8 cellular contexts compared by ENCODE assay signal in genomic region chr16:68528686-68529379, GRCh38. TPM values are rescaled to one million over a fixed set of nuclear protein-coding genes. Genes with fewer than 3 reads are reported as not detected.
DNase-seq lines count a peak whose midpoint lies in the region; ATAC-seq, FAIRE-seq and TF ChIP-seq lines count a peak whose summit lies in the region.

No MANE protein-coding gene starts in this region.

- H3K9me3 Mint-ChIP-seq in chondrocyte (ENCODE audit: low read depth): peaks cover 6% of the 10 kb centered on the region

- H3K9me3 ChIP-seq in A673 (ENCODE audit: low read depth, low read length, poor library complexity, severe bottlenecking) (peaks cover 6% of the 10 kb centered on the region), HepG2 (ENCODE audit: low read length) (peaks cover 5% of the 10 kb centered on the region)

- ATAC-seq in GM18867 (IDR thresholded peaks at IDR 0.05; ENCODE audit: unreplicated experiment) (peak; percentile 81), HG03442 (IDR thresholded peaks at IDR 0.05; ENCODE audit: unreplicated experiment) (peak; percentile 78), HepG2 (peak; percentile 79)

- H4K20me1 ChIP-seq in HepG2 (ENCODE audit: insufficient read depth, low read length): no peaks in the 10 kb centered on the region

- no peak overlapping the region for H3K9ac ChIP-seq in HepG2 (ENCODE audit: insufficient read depth, low read depth, low read length)

- peak in 1 of 2 experiments; percentile 22; a peak in 1 of 4 replicates for TF ChIP-seq POLR2A in HepG2 (IDR thresholded peaks at IDR 0.05; ENCODE audit: insufficient read depth in 1 of 2, low read depth in 2 of 2, low read length in 2 of 2)

- CTCF ChIA-PET in A673 (lab: Charles Lee): interaction anchor here (0.6 to 1.1 kb wide), 5 partner anchors 96 to 801 kb away, joined by 3 to 5 read pairs (median 3); partner anchors contain the start of gene HAS3
- CTCF ChIA-PET in HepG2 (lab: Yijun Ruan, JAX; ENCODE audit: low intra/inter-chr PET ratio, low total read pairs): interaction anchor here (0.8 to 2.5 kb wide), 6 partner anchors 8 to 315 kb away, joined by 3 to 14 read pairs (median 6); partner anchors contain the start of gene TANGO6

- no peak overlapping the region for H3K27ac Mint-ChIP-seq in chondrocyte (ENCODE audit: unreplicated experiment)

- BruUV-seq in A673 (replicated peaks; lab: Mats Ljungman, UMichigan) (no TSS peak), HepG2 (replicated peaks; lab: Mats Ljungman, UMichigan) (no TSS peak)

- TF ChIP-seq RAD21 in HepG2 (CRISPR knock-in tag; IDR thresholded peaks at IDR 0.05): peak; percentile 98

- H3K27me3 ChIP-seq in A673 (replicated peaks; ENCODE audit: insufficient read depth, low read depth, low read length, poor library complexity) (no peaks in the 10 kb centered on the region), HepG2 (ENCODE audit: control insufficient read depth in 1 of 2, insufficient read depth in 2 of 2, low read length in 2 of 2) (no peaks in the 10 kb centered on the region)

- no peak overlapping the region for H3K27ac ChIP-seq in A673 (ENCODE audit: low read depth, low read length, poor library complexity, severe bottlenecking)
- H3K27ac ChIP-seq in HepG2 (ENCODE audit: extremely low read length, insufficient read depth, low read length): peak overlapping the region; percentile 5

- in situ Hi-C loops in HepG2 (cut with HindIII; ENCODE audit: extremely low pct_ligation_motif_present, low pct_unique_long_range_greater_than_20kb): loop anchor here (5.0 kb wide), 1 partner anchor 63 kb away; no protein-coding TSS in a partner anchor

- WGBS in HepG2 (ENCODE audit: low lambda C conversion rate): 27% methylated on average over 28 of the region's 29 CpGs

- TF ChIP-seq CTCF in A673 (conservative IDR thresholded peaks at IDR 0.05; ENCODE audit: low read depth, low read length): peak; percentile 91
- peak; percentile 93 for TF ChIP-seq CTCF in chondrocyte (IDR thresholded peaks at IDR 0.05)
- TF ChIP-seq CTCF in HepG2 (CRISPR knock-in tag; IDR thresholded peaks at IDR 0.05): peak; percentile 99

- peaks cover 2% of the 10 kb centered on the region for H3K27me3 Mint-ChIP-seq in chondrocyte (ENCODE audit: low read depth)

- no peak overlapping the region for H2AFZ ChIP-seq in HepG2 (ENCODE audit: low read length)

- peak overlapping the region; percentile 88 for H3K4me2 ChIP-seq in HepG2 (ENCODE audit: low read depth, low read length)

- POLR2A ChIA-PET in A673 (lab: Charles Lee; ENCODE audit: low non-redundant PET) (no interaction called here), HepG2 (lab: Yijun Ruan, JAX) (interaction anchor here (1.3 to 1.5 kb wide), 2 partner anchors 62 to 315 kb away, joined by 3 to 4 read pairs; no protein-coding TSS in a partner anchor)

- H3K36me3 Mint-ChIP-seq in chondrocyte (ENCODE audit: low read depth): peaks cover 6% of the 10 kb centered on the region

- no peaks in the 10 kb centered on the region for H3K79me2 ChIP-seq in HepG2 (ENCODE audit: insufficient read depth, low read length)

- H3K4me1 ChIP-seq in A673 (ENCODE audit: insufficient read depth, low read length, poor library complexity, severe bottlenecking): peaks cover 8% of the 10 kb centered on the region
- H3K4me1 ChIP-seq in HepG2 (ENCODE audit: insufficient read depth, low read length): peaks cover 52% of the 10 kb centered on the region

- FAIRE-seq in HepG2 (lab: Jason Lieb, UNC): peak; percentile 84

- intact Hi-C loops in A673 (cut with micrococcal nuclease; ENCODE audit: unreplicated experiment) (loop anchor here (1.0 to 5.0 kb wide), 5 partner anchors 173 to 596 kb away; partner anchors contain the start of genes HAS3 and TANGO6), HepG2 (cut with micrococcal nuclease; ENCODE audit: unreplicated experiment) (loop anchor here (1.0 to 10.0 kb wide), 4 partner anchors 64 to 606 kb away; partner anchors contain the start of genes CHTF8 and UTP4)

- H3K36me3 ChIP-seq in A673 (ENCODE audit: insufficient read depth, low read length, poor library complexity, severe bottlenecking) (peaks cover 4% of the 10 kb centered on the region), HepG2 (replicated peaks in 1 of 2; ENCODE audit: control insufficient read depth in 1 of 2, insufficient read depth in 2 of 2, low read length in 2 of 2) (no peaks in the 10 kb centered on the region)

- H3K4me3 ChIP-seq in A673 (ENCODE audit: low read depth, low read length, poor library complexity, severe bottlenecking) (peak overlapping the region; percentile 62), HepG2 (replicated peaks in 1 of 3; ENCODE audit: insufficient read depth in 1 of 3, low read depth in 2 of 3, low read length in 3 of 3) (peak overlapping the region in 2 of 3 experiments; percentile 2 to 86; a peak in 2 of 6 replicates)

- peaks cover 15% of the 10 kb centered on the region for H3K4me1 Mint-ChIP-seq in chondrocyte (ENCODE audit: low read depth)

- H3K4me3 Mint-ChIP-seq in chondrocyte (ENCODE audit: unreplicated experiment): peak overlapping the region; percentile 84

- no peak for TF ChIP-seq EP300 in HepG2 (IDR thresholded peaks at IDR 0.05; ENCODE audit: low read depth in 2 of 2, low read length in 2 of 2)
- no peak for TF ChIP-seq EP300 in HepG2 (CRISPR knock-in tag; IDR thresholded peaks at IDR 0.05; ENCODE audit: borderline replicate concordance)

- DNase-seq in A673 (ENCODE audit: low spot score): peak; percentile 88
- DNase-seq in NCI-H524 (lab: John Stamatoyannopoulos, UW): peak; percentile 81 to 89
- DNase-seq in activated CD4-positive, alpha-beta T cell treated with anti-CD3 and anti-CD28 coated beads for 4 hours: peak; percentile 86 to 92
- no peak for DNase-seq in chondrocyte (ENCODE audit: low spot score)
- peak; percentile 85 for DNase-seq in HepG2 (ENCODE audit: low spot score)
- DNase-seq in stimulated activated CD4-positive, alpha-beta T cell treated with anti-CD3 and anti-CD28 coated beads, Interleukin-4, amount 100 ng/mL, for 48 hours (ENCODE audit: low read depth in 2 of 2): peak; percentile 81 to 84

TF ChIP-seq in HepG2, 621 proteins besides CTCF, POLR2A, EP300 and RAD21 (continues in another document):
- TF ChIP-seq ZNF335 (CRISPR knock-in tag; IDR thresholded peaks at IDR 0.05): peak; percentile 66; the same call in 1 of the 2 replicates
- TF ChIP-seq, protein P1, sequence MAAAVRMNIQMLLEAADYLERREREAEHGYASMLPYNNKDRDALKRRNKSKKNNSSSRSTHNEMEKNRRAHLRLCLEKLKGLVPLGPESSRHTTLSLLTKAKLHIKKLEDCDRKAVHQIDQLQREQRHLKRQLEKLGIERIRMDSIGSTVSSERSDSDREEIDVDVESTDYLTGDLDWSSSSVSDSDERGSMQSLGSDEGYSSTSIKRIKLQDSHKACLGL (CRISPR knock-in tag; IDR thresholded peaks at IDR 0.05): no peak
- TF ChIP-seq ZNF331 (CRISPR knock-in tag; IDR thresholded peaks at IDR 0.05): peak; percentile 76
- no peak for TF ChIP-seq ZNF629 (CRISPR knock-in tag; conservative IDR thresholded peaks at IDR 0.05)
- no peak for TF ChIP-seq ZBTB34 (CRISPR knock-in tag; IDR thresholded peaks at IDR 0.05)
- peak; percentile 67; the same call in 1 of the 2 replicates for TF ChIP-seq ZSCAN29 (CRISPR knock-in tag; conservative IDR thresholded peaks at IDR 0.05)
- TF ChIP-seq ZNF550 (CRISPR knock-in tag; IDR thresholded peaks at IDR 0.05; ENCODE audit: borderline replicate concordance): no peak

RNA-seq across cellular contexts. Expression of gene ZFP90, which starts 10.3 kb away (rescaled TPM):
- total RNA-seq in A673 (2021) (17.5 and 25.7 TPM in 2 replicates), chondrocyte (29.7 to 35.1 TPM (median 32.5 TPM) in 3 replicates), HepG2 (2016; rRNA removed; fragmentation: Illumina TruSeq; extraction: Trizol) (17.6 and 21.9 TPM in 2 replicates)
- total RNA-seq in HepG2 (2016; cell fraction: cytosol; rRNA removed; fragmentation: Illumina TruSeq; extraction: Trizol; ENCODE audit: low read depth): 5.3 and 6.1 TPM in 2 replicates
- 16.8 and 19.8 TPM in 2 replicates for total RNA-seq in HepG2 (2016; cell fraction: insoluble cytoplasmic fraction; rRNA removed; fragmentation: Illumina TruSeq; extraction: Trizol)
- 12.0 and 12.6 TPM in 2 replicates for total RNA-seq in HepG2 (2016; cell fraction: membrane; rRNA removed; fragmentation: Illumina TruSeq; extraction: Trizol)
- 16.4 and 21.3 TPM in 2 replicates for total RNA-seq in HepG2 (2016; cell fraction: nucleus; rRNA removed; fragmentation: Illumina TruSeq; extraction: Trizol)
- polyA plus RNA-seq in HepG2 (2011; rRNA removed): 17.6 and 18.9 TPM in 2 replicates
- polyA plus RNA-seq in HepG2 (2011; cell fraction: cytosol; rRNA removed): 8.1 and 9.3 TPM in 2 replicates
- 36.1 and 55.4 TPM in 2 replicates for polyA plus RNA-seq in HepG2 (2011; cell fraction: nucleus; rRNA removed)
- polyA plus RNA-seq in HepG2 (2012): 12.8 and 14.6 TPM in 2 replicates
- polyA plus RNA-seq in HepG2 (2016; cell fraction: cytosol; fragmentation: Illumina TruSeq; extraction: Trizol; ENCODE audit: low read depth): 4.5 and 5.6 TPM in 2 replicates
- 14.3 and 14.6 TPM in 2 replicates for polyA plus RNA-seq in HepG2 (2016; cell fraction: insoluble cytoplasmic fraction; fragmentation: Illumina TruSeq; extraction: Trizol; ENCODE audit: low read depth)
- polyA plus RNA-seq in HepG2 (2016; cell fraction: membrane; fragmentation: Illumina TruSeq; extraction: Trizol; ENCODE audit: low read depth): 6.2 and 9.0 TPM in 2 replicates
- 27.9 and 29.5 TPM in 2 replicates for polyA plus RNA-seq in HepG2 (2016; cell fraction: nucleus; fragmentation: Illumina TruSeq; extraction: Trizol; ENCODE audit: insufficient read depth, low read depth)
- polyA minus RNA-seq in HepG2 (2011; rRNA and poly(A)+ RNA removed; ENCODE audit: low replicate concordance): 0.58 and 14.8 TPM in 2 replicates
- polyA minus RNA-seq in HepG2 (2011; cell fraction: cytosol; rRNA and poly(A)+ RNA removed): 13.7 and 13.9 TPM in 2 replicates
- polyA minus RNA-seq in HepG2 (2011; cell fraction: nucleus; rRNA and poly(A)+ RNA removed): 28.3 and 40.0 TPM in 2 replicates
